ENCODE assay signal across 10 cellular contexts in the genomic region with DNA sequence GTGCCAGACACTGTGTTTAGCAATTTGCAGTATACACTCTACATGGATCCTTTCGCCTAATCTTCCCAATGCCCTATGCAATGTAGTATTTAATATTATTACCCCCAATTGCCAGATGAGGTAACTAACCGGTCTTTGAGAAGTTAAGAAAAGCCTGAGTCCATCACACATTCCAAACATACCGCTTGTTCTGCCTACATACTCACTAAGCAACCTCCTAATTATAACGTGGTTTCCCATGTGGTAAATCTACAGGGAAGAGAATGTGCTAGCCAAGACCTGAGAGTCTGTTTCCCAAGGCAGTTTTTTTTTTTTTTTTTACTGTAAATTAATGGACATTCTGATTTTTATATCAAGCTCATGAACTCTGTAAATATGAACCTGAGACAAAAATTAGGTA. TPM values are rescaled to one million over a fixed set of nuclear protein-coding genes. Genes with fewer than 3 reads are reported as not detected.
A peak's percentile ranks its signal among the peaks of the same experiment; 100 is the strongest.
DNase-seq lines count a peak whose midpoint lies in the region; ATAC-seq and TF ChIP-seq lines count a peak whose summit lies in the region.
"Had no signal": no experiment of that assay in that cellular context is flagged by ENCODE, and none has a peak within 500 bp of the region (broad histone marks: within the 10 kb centered on the region; RNA-seq: fewer than 3 reads in every experiment).

No MANE protein-coding gene starts in this region.

- ATAC-seq in IMR-90 (ENCODE audit: low read depth): peak; percentile 54; the same call in 1 of the 2 replicates
- ATAC-seq: Right ventricle myocardium inferior had no signal

- H3K4me1 ChIP-seq in IMR-90 (ENCODE audit: control insufficient read depth, insufficient read depth, low read length) (peaks cover 3% of the 10 kb centered on the region; the same call in 1 of the 2 replicates), trophoblast cell (ENCODE audit: control insufficient read depth in 1 of 2, insufficient read depth in 2 of 2, low read length in 2 of 2) (peaks cover 5 to 12% of the 10 kb centered on the region in 2 experiments)
- H3K4me1 ChIP-seq: ascending aorta had no signal

- peaks cover 13% of the 10 kb centered on the region for H3K79me2 ChIP-seq in trophoblast cell (ENCODE audit: control insufficient read depth, insufficient read depth, low read length, poor library complexity)

- H3K4me3 Mint-ChIP-seq in chondrocyte (ENCODE audit: unreplicated experiment): no peak overlapping the region

- H3K23ac ChIP-seq in IMR-90 (ENCODE audit: low read depth, low read length) (no peak overlapping the region), trophoblast cell (ENCODE audit: low read length) (no peak overlapping the region)

- H3K9me3 ChIP-seq in IMR-90 (ENCODE audit: control insufficient read depth, insufficient read depth, low read length) (no peaks in the 10 kb centered on the region), trophoblast cell (ENCODE audit: insufficient read depth, low read depth, low read length) (no peaks in the 10 kb centered on the region), MG63 (no peaks in the 10 kb centered on the region; the same call in 1 of the 2 replicates)
- H3K9me3 ChIP-seq: ascending aorta had no signal

- H2AK9ac ChIP-seq in IMR-90 (replicated peaks; ENCODE audit: low read depth, low read length, poor library complexity): no peak overlapping the region

- H3K27me3 Mint-ChIP-seq in chondrocyte (ENCODE audit: low read depth): no peaks in the 10 kb centered on the region

- CTCF ChIA-PET in IMR-90 (lab: Yijun Ruan, JAX): no interaction called here

- no peak overlapping the region for H2BK120ac ChIP-seq in IMR-90 (ENCODE audit: low read depth, low read length)
- no peak overlapping the region for H2BK120ac ChIP-seq in trophoblast cell (ENCODE audit: insufficient read depth, low read length, poor library complexity)

- dilution Hi-C loops in IMR-90 (cut with HindIII; ENCODE audit: low sequenced_read_pairs, unreplicated experiment): no loop called here

- H4K20me1 ChIP-seq in IMR-90 (ENCODE audit: insufficient read depth, low read length): peaks cover 46% of the 10 kb centered on the region

- no peak for DNase-seq in GM06990 (ENCODE audit: extremely low read depth, insufficient read length)
- DNase-seq in IMR-90: peak; percentile 64
- DNase-seq in chondrocyte (ENCODE audit: low spot score): no peak
- peak in 1 of 2 donors; percentile 22 for DNase-seq in trophoblast cell
- DNase-seq in UCSD-AML1 (lab: John Stamatoyannopoulos, UW; ENCODE audit: unreplicated experiment): no peak
- no peak for DNase-seq in NOMO-1 treated with DMSO at 0.1 percent for 48 hours (lab: John Stamatoyannopoulos, UW; ENCODE audit: unreplicated experiment)
- no peak for DNase-seq in MG63

- H3K4me3 ChIP-seq in GM06990 (replicated peaks; ENCODE audit: low read depth, low read length) (peak overlapping the region; percentile 35; the same call in 1 of the 2 replicates), IMR-90 (ENCODE audit: insufficient read depth, low read depth, low read length) (no peak overlapping the region), trophoblast cell (ENCODE audit: low read depth, low read length) (no peak overlapping the region), MG63 (no peak overlapping the region)
- H3K4me3 ChIP-seq: ascending aorta, lung had no signal

- H2BK15ac ChIP-seq in IMR-90 (ENCODE audit: low read depth, low read length): no peak overlapping the region

- H3K18ac ChIP-seq in IMR-90 (ENCODE audit: low read depth, low read length) (no peak overlapping the region), trophoblast cell (ENCODE audit: low read length) (no peak overlapping the region)

- peak overlapping the region; percentile 74 for H3K27ac Mint-ChIP-seq in chondrocyte (ENCODE audit: unreplicated experiment)

- no peak overlapping the region for H3K27ac ChIP-seq in IMR-90 (ENCODE audit: insufficient read depth, low read length)
- H3K27ac ChIP-seq in trophoblast cell (ENCODE audit: low read depth, low read length): no peak overlapping the region
- H3K27ac ChIP-seq: ascending aorta had no signal

- peaks cover 44 to 72% of the 10 kb centered on the region in 2 experiments for H3K79me1 ChIP-seq in IMR-90 (ENCODE audit: low read depth in 1 of 2, low read length in 2 of 2)
- no peaks in the 10 kb centered on the region for H3K79me1 ChIP-seq in trophoblast cell (ENCODE audit: low read length)

- no peak overlapping the region for H4K5ac ChIP-seq in IMR-90 (ENCODE audit: low read depth, low read length)

- H3K9me1 ChIP-seq in IMR-90 (ENCODE audit: insufficient read depth, low read length): peaks cover 7% of the 10 kb centered on the region

- POLR2A ChIA-PET in IMR-90 (lab: Charles Lee; ENCODE audit: unreplicated experiment): interaction anchor here (0.6 kb wide), 1 partner anchor 270 kb away, joined by 3 read pairs; no protein-coding TSS in a partner anchor

- no peaks in the 10 kb centered on the region for H3K36me3 ChIP-seq in GM06990 (ENCODE audit: control insufficient read depth, insufficient read depth, low read length)
- H3K36me3 ChIP-seq in IMR-90 (ENCODE audit: control insufficient read depth, insufficient read depth, low read length): no peaks in the 10 kb centered on the region
- no peaks in the 10 kb centered on the region for H3K36me3 ChIP-seq in trophoblast cell (ENCODE audit: control insufficient read depth in 1 of 2, insufficient read depth in 2 of 2, low read length in 2 of 2)
- H3K36me3 ChIP-seq in MG63: no peaks in the 10 kb centered on the region
- H3K36me3 ChIP-seq: ascending aorta had no signal

- TF ChIP-seq POLR2A in IMR-90 (IDR thresholded peaks at IDR 0.05; ENCODE audit: low read depth, low read length): no peak

- H3K4ac ChIP-seq in IMR-90 (ENCODE audit: low read depth, low read length): no peak overlapping the region
- peak overlapping the region; percentile 46 for H3K4ac ChIP-seq in trophoblast cell (ENCODE audit: low read depth, low read length)

- H3K4me1 Mint-ChIP-seq in chondrocyte (ENCODE audit: low read depth): peaks cover 69% of the 10 kb centered on the region

- H3K14ac ChIP-seq in IMR-90 (replicated peaks; ENCODE audit: low read depth, low read length) (no peak overlapping the region; the same call in 1 of the 2 replicates), trophoblast cell (ENCODE audit: low read length) (no peak overlapping the region)

- H3K9me3 Mint-ChIP-seq in chondrocyte (ENCODE audit: low read depth): peaks cover 12% of the 10 kb centered on the region

- no peak overlapping the region for H3K56ac ChIP-seq in IMR-90 (ENCODE audit: extremely low read depth, insufficient read depth, low read length)

- no peak overlapping the region for H4K12ac ChIP-seq in trophoblast cell (ENCODE audit: low read depth, low read length)

- TF ChIP-seq RAD21 in IMR-90 (IDR thresholded peaks at IDR 0.05; ENCODE audit: low read length): no peak

- BruUV-seq in IMR-90 (replicated peaks; lab: Mats Ljungman, UMichigan): no TSS peak

- no CpG with 5 or more reads among the region's 4 CpGs for WGBS in IMR-90 (ENCODE audit: extremely low coverage in 2 of 2, insufficient read length in 1 of 2), 2 experiments
- WGBS in trophoblast cell (ENCODE audit: extremely low coverage, insufficient coverage, insufficient read length): no CpG with 5 or more reads among the region's 4 CpGs

- in situ Hi-C loops in IMR-90 (cut with MboI; ENCODE audit: low sequenced_read_pairs): no loop called here

- H4K91ac ChIP-seq in IMR-90 (ENCODE audit: insufficient read depth, low read depth, low read length) (no peak overlapping the region), trophoblast cell (ENCODE audit: low read depth, low read length) (no peak overlapping the region)

- H3K27me3 ChIP-seq in GM06990 (replicated peaks; ENCODE audit: control insufficient read depth, insufficient read depth, low read length) (no peaks in the 10 kb centered on the region), IMR-90 (ENCODE audit: control insufficient read depth, insufficient read depth, low read length) (no peaks in the 10 kb centered on the region), trophoblast cell (ENCODE audit: insufficient read depth, low read length) (no peaks in the 10 kb centered on the region), MG63 (no peaks in the 10 kb centered on the region)
- H3K27me3 ChIP-seq: ascending aorta had no signal

- H2AK5ac ChIP-seq in IMR-90 (ENCODE audit: low read depth, low read length) (no peak overlapping the region), trophoblast cell (ENCODE audit: low read length) (no peak overlapping the region)

- H3K4me2 ChIP-seq in IMR-90 (ENCODE audit: low read depth, low read length) (no peak overlapping the region), trophoblast cell (ENCODE audit: low read length) (no peak overlapping the region)

- TF ChIP-seq CTCF in GM06990 (IDR thresholded peaks at IDR 0.05; ENCODE audit: insufficient read depth, low read length, poor library complexity, severe bottlenecking) (no peak), IMR-90 (conservative IDR thresholded peaks at IDR 0.05; ENCODE audit: low read depth, low read length) (no peak), chondrocyte (IDR thresholded peaks at IDR 0.05) (no peak)

- no peak overlapping the region for H2BK20ac ChIP-seq in IMR-90 (ENCODE audit: low read depth, low read length)

- intact Hi-C loops in IMR-90 (cut with micrococcal nuclease): no loop called here

- H2BK5ac ChIP-seq in IMR-90 (ENCODE audit: low read depth, low read length, poor library complexity, severe bottlenecking): no peak overlapping the region
- no peak overlapping the region for H2BK5ac ChIP-seq in trophoblast cell (ENCODE audit: low read depth, low read length, poor library complexity)

- H2AFZ ChIP-seq in IMR-90 (replicated peaks; ENCODE audit: low read length, poor library complexity): no peak overlapping the region
- H2AFZ ChIP-seq in trophoblast cell (ENCODE audit: insufficient read depth, low read length, poor library complexity): no peak overlapping the region

- no peak overlapping the region for H3K9ac ChIP-seq in IMR-90 (ENCODE audit: low read depth, low read length)
- no peak overlapping the region for H3K9ac ChIP-seq in trophoblast cell (ENCODE audit: low read length)

- peaks cover 3% of the 10 kb centered on the region for H3K36me3 Mint-ChIP-seq in chondrocyte (ENCODE audit: low read depth)

- H4K8ac ChIP-seq in IMR-90 (ENCODE audit: low read depth in 2 of 2, low read length in 2 of 2): no peak overlapping the region
- no peak overlapping the region for H4K8ac ChIP-seq in trophoblast cell (ENCODE audit: low read depth, low read length)

- H2BK12ac ChIP-seq in trophoblast cell (ENCODE audit: low read length): no peak overlapping the region

TF ChIP-seq in IMR-90, 13 proteins besides CTCF, POLR2A, EP300 and RAD21:
- TF ChIP-seq RFX5 (IDR thresholded peaks at IDR 0.05; ENCODE audit: low read depth, low read length) (no peak), MAZ (IDR thresholded peaks at IDR 0.05; ENCODE audit: borderline replicate concordance, low read depth, low read length) (no peak)
TF ChIP-seq in IMR-90: peak in this region for 0.

RNA-seq across cellular contexts. Expression of a gene that starts 37.2 kb away (rescaled TPM):
- 32.6 and 42.5 TPM in 2 replicates for total RNA-seq in IMR-90 (2012; rRNA removed)
- 9.6 and 9.9 TPM in 2 replicates for polyA plus RNA-seq in IMR-90 (2012; rRNA removed)
- 1.2 and 4.2 TPM in 2 replicates for polyA plus RNA-seq in IMR-90 (2012; cell fraction: cytosol; rRNA removed)
- polyA plus RNA-seq in IMR-90 (2012; cell fraction: nucleus; rRNA removed; ENCODE audit: low replicate concordance): 0.72 and 18.7 TPM in 2 replicates
- total RNA-seq in chondrocyte: 47.4 to 55.2 TPM (median 49.7 TPM) in 3 replicates
- 116 and 124 TPM in 2 replicates for polyA plus RNA-seq in trophoblast cell (2013)
- total RNA-seq in MG63 (2014; rRNA removed; shearing (Covaris generic); ENCODE audit: low replicate concordance): 14.3 and 22.4 TPM in 2 replicates
